8 cellular contexts compared by ENCODE assay signal in the genomic region with DNA sequence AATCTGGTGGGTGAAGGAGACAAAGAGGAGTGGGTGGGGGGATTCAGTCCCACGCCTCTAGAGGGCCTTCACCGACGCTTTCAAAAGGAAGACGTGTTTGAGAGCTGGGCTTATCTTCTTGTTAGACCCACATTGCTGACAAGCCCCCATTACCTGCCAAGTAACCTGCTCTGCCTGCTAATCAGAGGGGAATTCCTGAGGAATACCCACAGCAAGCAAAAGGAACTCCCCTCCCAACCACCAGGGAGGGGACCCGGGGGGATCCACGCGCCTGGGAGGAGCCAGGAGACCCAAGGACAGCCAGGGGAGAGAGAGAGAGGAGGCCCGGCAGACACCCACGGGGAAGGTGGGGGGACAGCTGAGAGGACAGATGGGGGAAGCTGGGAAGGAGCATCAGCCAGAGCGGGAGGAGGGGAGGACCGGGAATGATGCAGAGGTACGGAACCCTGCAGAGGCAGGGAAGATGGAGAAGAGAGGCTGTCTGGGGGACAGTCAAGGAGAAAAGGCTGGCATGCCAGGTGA. TPM values are rescaled to one million over a fixed set of nuclear protein-coding genes. Genes with fewer than 3 reads are reported as not detected.
DNase-seq lines count a peak whose midpoint lies in the region; ATAC-seq, FAIRE-seq and TF ChIP-seq lines count a peak whose summit lies in the region.

No MANE protein-coding gene starts in this region.

- H3K27ac ChIP-seq in cardiac muscle cell (no peak overlapping the region), keratinocyte (ENCODE audit: control insufficient read depth, insufficient read depth, low read length) (no peak overlapping the region), substantia nigra (ENCODE audit: low read depth, low read length, poor library complexity, severe bottlenecking) (peak overlapping the region; percentile 58)

- intact Hi-C loops in cardiac septum (cut with DNase I): loop anchor here (10.0 kb wide), 1 partner anchor 1191 kb away; a partner anchor contains a TSS
- intact Hi-C loops in left colon (cut with DNase I, micrococcal nuclease): loop anchor here in 1 of 2 donors (10.0 kb wide), 1 partner anchor 181 kb away; a partner anchor contains a TSS

- no peak for ATAC-seq in left colon

- dilution Hi-C loops in keratinocyte (cut with MboI; ENCODE audit: extremely low pct_ligation_motif_present, low sequenced_read_pairs): no loop called here

- H4K20me1 ChIP-seq in keratinocyte (ENCODE audit: control insufficient read depth, extremely low read depth, insufficient read depth, low read length): no peaks in the 10 kb centered on the region

- peaks cover 3% of the 10 kb centered on the region for H3K79me2 ChIP-seq in keratinocyte (ENCODE audit: control insufficient read depth, insufficient read depth, low read length)

- no peak for DNase-seq in cardiac muscle cell (ENCODE audit: low read depth in 1 of 2, low spot score in 1 of 2)
- DNase-seq in cardiac septum (ENCODE audit: low spot score): no peak
- DNase-seq in activated T-cell treated with anti-CD3 and anti-CD28 coated beads, Interleukin-2, amount 50 U/mL, for 48 hours: peak; percentile 44 to 48
- DNase-seq in keratinocyte (ENCODE audit: low read depth, low spot score): no peak
- DNase-seq in substantia nigra (lab: John Stamatoyannopoulos, UW): peak in 1 of 49 donors; percentile 31
- no peak for DNase-seq in left colon
- DNase-seq in T1000 (lab: John Stamatoyannopoulos, UW): no peak
- no peak for DNase-seq in H4 (ENCODE audit: low spot score)

- H3K9me3 ChIP-seq in cardiac muscle cell (ENCODE audit: low read depth) (no peaks in the 10 kb centered on the region), keratinocyte (ENCODE audit: control insufficient read depth, low read depth, low read length) (no peaks in the 10 kb centered on the region)

- H3K4me1 ChIP-seq in cardiac muscle cell (ENCODE audit: low read depth) (peaks cover 12% of the 10 kb centered on the region), keratinocyte (ENCODE audit: control insufficient read depth, extremely low read depth, insufficient read depth, low read length) (peaks cover 22% of the 10 kb centered on the region)

- H3K4me3 ChIP-seq in cardiac muscle cell (peak overlapping the region; percentile 54), keratinocyte (ENCODE audit: control insufficient read depth in 2 of 3, extremely low read depth in 1 of 3, insufficient read depth in 2 of 3, low read depth in 1 of 3, low read length in 3 of 3) (peak overlapping the region; percentile 71 to 91 (median 79))

- H3K27me3 ChIP-seq in cardiac muscle cell: no peaks in the 10 kb centered on the region
- H3K27me3 ChIP-seq in keratinocyte (ENCODE audit: control insufficient read depth, extremely low read depth, insufficient read depth, low read length): no peaks in the 10 kb centered on the region

- peak overlapping the region; percentile 85 for H2AFZ ChIP-seq in keratinocyte (ENCODE audit: control insufficient read depth, low read length)

- peaks cover 6% of the 10 kb centered on the region for H3K36me3 ChIP-seq in cardiac muscle cell
- peaks cover 15 to 27% of the 10 kb centered on the region in 2 experiments for H3K36me3 ChIP-seq in keratinocyte (ENCODE audit: control insufficient read depth in 2 of 2, extremely low read depth in 1 of 2, insufficient read depth in 2 of 2, low read length in 2 of 2)

- TF ChIP-seq CTCF in cardiac muscle cell (IDR thresholded peaks at IDR 0.05; ENCODE audit: low read depth, low read length) (no peak), keratinocyte (optimal IDR thresholded peaks at IDR 0.05 in 1 of 3, IDR thresholded peaks at IDR 0.05 in 1 of 3, conservative IDR thresholded peaks at IDR 0.05 in 1 of 3; ENCODE audit: extremely low read depth in 1 of 3, insufficient read depth in 2 of 3, low read length in 3 of 3) (no peak)

- H3K9ac ChIP-seq in keratinocyte (ENCODE audit: control insufficient read depth, extremely low read depth, insufficient read depth, low read length): peak overlapping the region; percentile 76

- peak overlapping the region; percentile 91 for H3K4me2 ChIP-seq in keratinocyte (ENCODE audit: control insufficient read depth, extremely low read depth, insufficient read depth, low read depth, low read length)

- FAIRE-seq in keratinocyte (lab: Jason Lieb, UNC): no peak

- H3K9me1 ChIP-seq in keratinocyte (ENCODE audit: control insufficient read depth, extremely low read depth, insufficient read depth, low read length): no peaks in the 10 kb centered on the region

RNA-seq across cellular contexts. Expression of a gene that starts 1.0 kb away (rescaled TPM):
- total RNA-seq in cardiac muscle cell: 29.9 and 47.7 TPM in 2 replicates
- polyA plus RNA-seq in cardiac muscle cell: 26.0 and 30.4 TPM in 2 replicates
- total RNA-seq in cardiac septum: 23.4 TPM
- polyA plus RNA-seq in keratinocyte: 16.9 to 20.8 TPM (median 18.9 TPM) in 3 replicates
- 5.4 TPM for polyA plus RNA-seq in keratinocyte (2011; ENCODE audit: low read depth)
- polyA plus RNA-seq in keratinocyte (2011; cell fraction: cytosol; rRNA removed): 9.6 and 11.0 TPM in 2 replicates
- 19.0 and 20.1 TPM in 2 replicates for polyA plus RNA-seq in keratinocyte (2011; cell fraction: nucleus; rRNA removed)
- polyA plus RNA-seq in keratinocyte (2012; ENCODE audit: low replicate concordance): 11.2 and 12.6 TPM in 2 replicates
- 88.9 to 132 TPM (median 105 TPM) in 3 replicates for polyA minus RNA-seq in keratinocyte
- polyA minus RNA-seq in keratinocyte (2011; cell fraction: cytosol; rRNA and poly(A)+ RNA removed): 32.2 TPM
- 19.0 and 26.1 TPM in 2 replicates for polyA minus RNA-seq in keratinocyte (2011; cell fraction: nucleus; rRNA and poly(A)+ RNA removed)
- 10 to 100 TPM; 42.2 to 52.4 TPM for total RNA-seq in left colon
- 31.1 and 43.5 TPM in 2 replicates for total RNA-seq in H4 (2014; rRNA removed; shearing (Covaris generic))

RNA-seq across cellular contexts. Expression of a gene that starts 25.2 kb away (rescaled TPM):
- 0.03 and 0.07 TPM in 2 replicates for total RNA-seq in cardiac muscle cell
- polyA plus RNA-seq in cardiac muscle cell: not detected in 2 replicates
- total RNA-seq in cardiac septum: not detected
- 0.01 TPM in 1 of 3 replicates, not detected in the others for polyA plus RNA-seq in keratinocyte
- not detected for polyA plus RNA-seq in keratinocyte (2011; ENCODE audit: low read depth)
- not detected in 2 replicates for polyA plus RNA-seq in keratinocyte (2011; cell fraction: cytosol; rRNA removed)
- not detected in 2 replicates for polyA plus RNA-seq in keratinocyte (2011; cell fraction: nucleus; rRNA removed)
- not detected in 2 replicates for polyA plus RNA-seq in keratinocyte (2012; ENCODE audit: low replicate concordance)
- polyA minus RNA-seq in keratinocyte: not detected in 3 replicates
- not detected for polyA minus RNA-seq in keratinocyte (2011; cell fraction: cytosol; rRNA and poly(A)+ RNA removed)
- polyA minus RNA-seq in keratinocyte (2011; cell fraction: nucleus; rRNA and poly(A)+ RNA removed): not detected in 2 replicates
- not detected for total RNA-seq in left colon
- not detected in 2 replicates for total RNA-seq in H4 (2014; rRNA removed; shearing (Covaris generic))

Comparison
In these comparisons a context has a peak if more than half of its experiments do, and no peak if none do; other contexts are left out.
1. DNase-seq: peak in activated T-cell treated with anti-CD3 and anti-CD28 coated beads, Interleukin-2, amount 50 U/mL, for 48 hours (2 of 2); none in cardiac muscle cell (0 of 2), cardiac septum (single experiment), keratinocyte (single experiment), left colon (0 of 2), T1000 (single experiment) and H4 (single experiment).